ENCODE assay signal across 9 cellular contexts in the genomic region with DNA sequence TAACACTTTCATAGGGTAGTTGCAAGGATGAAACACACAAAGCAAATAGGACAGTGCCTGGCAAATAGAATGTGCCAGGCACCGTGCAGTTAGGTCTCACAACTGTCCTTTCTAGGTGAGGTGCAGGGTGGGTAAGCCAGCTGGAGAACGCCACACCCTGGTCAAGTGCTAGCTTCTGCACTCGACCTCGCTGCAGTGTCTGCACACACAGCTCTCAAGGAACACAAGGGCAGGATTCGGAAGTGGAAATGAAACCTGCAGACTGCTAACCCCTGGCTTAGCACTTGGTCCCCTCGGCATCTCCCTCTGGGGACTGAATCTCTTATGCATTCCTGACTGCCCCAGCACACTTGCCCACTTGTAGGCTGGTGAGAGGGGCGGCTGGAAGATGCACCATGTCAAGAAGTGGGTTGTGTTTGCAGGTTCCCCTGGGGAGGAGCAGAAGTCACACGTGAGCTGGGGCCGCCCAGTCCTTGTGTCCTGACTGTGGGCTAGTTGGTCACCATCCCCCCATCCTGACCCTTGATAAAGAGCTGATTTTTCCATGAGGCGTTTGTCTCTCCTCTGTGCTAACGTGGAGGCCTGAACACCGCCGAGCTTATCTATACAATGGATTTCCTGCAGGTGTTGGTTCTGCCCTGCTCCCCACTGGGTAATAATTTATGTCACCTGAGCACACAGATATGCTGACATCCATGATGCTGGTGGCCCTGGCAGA.
A peak's percentile ranks its signal among the peaks of the same experiment; 100 is the strongest.
DNase-seq lines count a peak whose midpoint lies in the region; ATAC-seq and TF ChIP-seq lines count a peak whose summit lies in the region.
"Had no signal": no experiment of that assay in that cellular context is flagged by ENCODE, and none has a peak within 500 bp of the region (broad histone marks: within the 10 kb centered on the region; RNA-seq: fewer than 3 reads in every experiment).

No MANE protein-coding gene starts in this region.

- peaks cover 14 to 38% of the 10 kb centered on the region in 2 donors for H3K4me1 ChIP-seq in left lung

- H3K4me3 ChIP-seq in left lung: no peak overlapping the region

- no peaks in the 10 kb centered on the region for H3K27me3 ChIP-seq in left lung

- ATAC-seq in left lung (peak; percentile 73), omental fat pad (ENCODE audit: low FRiP score) (no peak), GM21423 (IDR thresholded peaks at IDR 0.05; ENCODE audit: unreplicated experiment) (no peak)

- peaks cover 66% of the 10 kb centered on the region for H3K36me3 Mint-ChIP-seq in activated CD4-positive, alpha-beta memory T cell treated with anti-CD3 and anti-CD28 coated beads for 36 hours
- H3K36me3 Mint-ChIP-seq: mesothelial cell of epicardium had no signal

- POLR2A ChIA-PET in activated CD4-positive, alpha-beta memory T cell treated with anti-CD3 and anti-CD28 coated beads for 36 hours (lab: Charles Lee): interaction anchor here (1.0 to 5.0 kb wide), 9 partner anchors 7 to 112 kb away, joined by 4 to 27 read pairs (median 17); no protein-coding TSS in a partner anchor

- TF ChIP-seq CTCF in GM13977 (IDR thresholded peaks at IDR 0.05; ENCODE audit: extremely low read depth, insufficient read depth, missing control alignments) (peak; percentile 3), left lung (IDR thresholded peaks at IDR 0.05) (no peak), omental fat pad (IDR thresholded peaks at IDR 0.05) (no peak)

- DNase-seq in CD1c-positive myeloid dendritic cell (ENCODE audit: extremely low spot score): peak; percentile 30
- DNase-seq in GM13977 (ENCODE audit: low spot score): no peak
- peak; percentile 49 for DNase-seq in activated CD4-positive, alpha-beta memory T cell treated with anti-CD3 and anti-CD28 coated beads for 36 hours
- no peak for DNase-seq in left lung
- DNase-seq in G401 (ENCODE audit: low spot score): no peak
- DNase-seq in omental fat pad (ENCODE audit: low spot score): no peak
- no peak for DNase-seq in stimulated activated CD4-positive, alpha-beta T cell treated with anti-CD3 and anti-CD28 coated beads, Interleukin-2, amount 100 ng/mL, for 48 hours

- in situ Hi-C loops in GM13977 (cut with MboI; ENCODE audit: low pct_unique_long_range_greater_than_20kb, low sequenced_read_pairs, unreplicated experiment): no loop called here
- in situ Hi-C loops in G401 (cut with HindIII; ENCODE audit: low sequenced_read_pairs): no loop called here

- peaks cover 87% of the 10 kb centered on the region for H3K4me1 Mint-ChIP-seq in activated CD4-positive, alpha-beta memory T cell treated with anti-CD3 and anti-CD28 coated beads for 36 hours (ENCODE audit: low read depth)

- peaks cover 8% of the 10 kb centered on the region for H3K9me3 Mint-ChIP-seq in activated CD4-positive, alpha-beta memory T cell treated with anti-CD3 and anti-CD28 coated beads for 36 hours

- H3K36me3 ChIP-seq in left lung: peaks cover 0 to 19% of the 10 kb centered on the region in 2 donors

- no peaks in the 10 kb centered on the region for H3K27me3 Mint-ChIP-seq in activated CD4-positive, alpha-beta memory T cell treated with anti-CD3 and anti-CD28 coated beads for 36 hours

- H3K9me3 ChIP-seq in left lung: no peaks in the 10 kb centered on the region

- peak overlapping the region; percentile 95 for H3K4me3 Mint-ChIP-seq in activated CD4-positive, alpha-beta memory T cell treated with anti-CD3 and anti-CD28 coated beads for 36 hours
- H3K4me3 Mint-ChIP-seq: mesothelial cell of epicardium had no signal

- peak overlapping the region; percentile 98 for H3K27ac Mint-ChIP-seq in activated CD4-positive, alpha-beta memory T cell treated with anti-CD3 and anti-CD28 coated beads for 36 hours

- no peak overlapping the region for H3K27ac ChIP-seq in left lung

- intact Hi-C loops in activated CD4-positive, alpha-beta memory T cell treated with anti-CD3 and anti-CD28 coated beads for 36 hours (cut with micrococcal nuclease): loop anchor here (2.0 to 5.0 kb wide), 2 partner anchors 49 to 357 kb away; partner anchors contain the start of gene USP47
- intact Hi-C loops in left lung (cut with DNase I): no loop called here

- CTCF ChIA-PET in activated CD4-positive, alpha-beta memory T cell treated with anti-CD3 and anti-CD28 coated beads for 36 hours (lab: Charles Lee): interaction anchor here (0.8 to 3.3 kb wide), 7 partner anchors 8 to 152 kb away, joined by 3 to 14 read pairs (median 6); no protein-coding TSS in a partner anchor

Comparison
In these comparisons a context has a peak if more than half of its experiments do, and no peak if none do; other contexts are left out.
1. DNase-seq: peak in CD1c-positive myeloid dendritic cell (single experiment) and activated CD4-positive, alpha-beta memory T cell treated with anti-CD3 and anti-CD28 coated beads for 36 hours (single experiment); none in GM13977 (single experiment), left lung (0 of 2), G401 (single experiment), omental fat pad (single experiment) and stimulated activated CD4-positive, alpha-beta T cell treated with anti-CD3 and anti-CD28 coated beads, Interleukin-2, amount 100 ng/mL, for 48 hours (0 of 2).